ENCODE assay signal across 8 cellular contexts in the genomic region with DNA sequence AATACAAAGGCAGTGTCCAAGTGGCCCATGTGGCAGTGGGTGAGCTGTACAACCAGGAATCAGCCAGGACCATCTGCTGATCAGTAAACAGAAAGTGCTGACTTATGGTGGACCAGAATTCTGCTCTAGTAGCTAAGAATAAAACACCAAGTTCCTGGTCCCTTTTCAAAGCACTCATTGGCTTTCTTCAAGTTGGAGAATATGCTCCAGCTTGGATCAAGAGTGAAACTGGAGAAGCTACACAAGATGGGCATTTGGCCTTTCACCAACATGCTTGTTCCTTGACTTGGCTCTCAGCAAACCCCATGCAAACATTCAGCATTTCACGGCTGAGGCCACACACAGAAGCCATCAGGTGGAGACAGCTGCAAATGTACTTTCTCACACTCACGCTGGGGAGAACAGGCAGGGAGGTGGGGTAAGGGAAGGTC. TPM values are rescaled to one million over a fixed set of nuclear protein-coding genes. Genes with fewer than 3 reads are reported as not detected.
DNase-seq lines count a peak whose midpoint lies in the region; ATAC-seq, FAIRE-seq and TF ChIP-seq lines count a peak whose summit lies in the region.

No MANE protein-coding gene starts in this region.

- TF ChIP-seq EP300 in SK-N-SH (IDR thresholded peaks at IDR 0.05; ENCODE audit: borderline replicate concordance in 1 of 2, low read depth in 1 of 2, low read length in 1 of 2): no peak

- POLR2A ChIA-PET in SK-N-SH (lab: Yijun Ruan, JAX): no interaction called here

- H3K27me3 Mint-ChIP-seq in astrocyte (ENCODE audit: low read depth, unreplicated experiment): no peaks in the 10 kb centered on the region
- H3K27me3 Mint-ChIP-seq in activated CD8-positive, alpha-beta memory T cell treated with anti-CD3 and anti-CD28 coated beads, Interleukin-2, amount 10 ng/mL, durations not matched to agents 7 days and 5 days: no peaks in the 10 kb centered on the region

- no peak for TF ChIP-seq RAD21 in SK-N-SH (IDR thresholded peaks at IDR 0.05; ENCODE audit: low read length)

- H3K36me3 ChIP-seq in SK-N-SH (replicated peaks in 1 of 2; ENCODE audit: control insufficient read depth in 1 of 2, insufficient read depth in 2 of 2, low read length in 1 of 2): no peaks in the 10 kb centered on the region
- no peaks in the 10 kb centered on the region for H3K36me3 ChIP-seq in astrocyte (ENCODE audit: insufficient read depth, low read length)

- WGBS in SK-N-SH (ENCODE audit: low lambda C conversion rate): 72% methylated on average over 2 of the region's 2 CpGs

- H3K27ac ChIP-seq in SK-N-SH (ENCODE audit: low read depth in 2 of 2, low read length in 1 of 2) (peak overlapping the region in 1 of 2 experiments; percentile 91; a peak in 2 of 4 replicates), astrocyte (ENCODE audit: low read depth, low read length) (no peak overlapping the region)

- no peaks in the 10 kb centered on the region for H3K27me3 ChIP-seq in SK-N-SH (ENCODE audit: insufficient read depth)
- H3K27me3 ChIP-seq in astrocyte (ENCODE audit: insufficient read depth, low read length): no peaks in the 10 kb centered on the region

- ATAC-seq in SK-N-SH treated with all-trans-retinoic acid at 6 μM for 48 hours (no peak), HG03066 (IDR thresholded peaks at IDR 0.05; ENCODE audit: low read depth, unreplicated experiment) (peak; percentile 92), HG03520 (IDR thresholded peaks at IDR 0.05; ENCODE audit: unreplicated experiment) (no peak)
- no peak for ATAC-seq in activated CD8-positive, alpha-beta memory T cell treated with anti-CD3 and anti-CD28 coated beads, Interleukin-2, amount 10 ng/mL, durations not matched to agents 7 days and 5 days

- FAIRE-seq in astrocyte (lab: Jason Lieb, UNC) (no peak), urothelium cell line (lab: Jason Lieb, UNC) (peak; percentile 46)

- peaks cover 37% of the 10 kb centered on the region for H3K4me1 Mint-ChIP-seq in astrocyte (ENCODE audit: low read depth, unreplicated experiment)
- H3K4me1 Mint-ChIP-seq in activated CD8-positive, alpha-beta memory T cell treated with anti-CD3 and anti-CD28 coated beads, Interleukin-2, amount 10 ng/mL, durations not matched to agents 7 days and 5 days: no peaks in the 10 kb centered on the region

- H3K79me2 ChIP-seq in SK-N-SH (ENCODE audit: insufficient read depth) (peaks cover 55% of the 10 kb centered on the region; the same call in 1 of the 2 replicates), astrocyte (ENCODE audit: insufficient read depth, low read length) (no peaks in the 10 kb centered on the region)

- peaks cover 24% of the 10 kb centered on the region for H3F3A ChIP-seq in SK-N-SH (replicated peaks; ENCODE audit: insufficient read depth)

- DNase-seq in SK-N-SH (no peak), astrocyte (ENCODE audit: low read depth) (peak; percentile 41), urothelium cell line (ENCODE audit: low spot score) (no peak), DMS153 treated with DMSO at 0.1 percent for 48 hours (lab: John Stamatoyannopoulos, UW; ENCODE audit: unreplicated experiment) (no peak)
- no peak for DNase-seq in activated CD8-positive, alpha-beta memory T cell treated with anti-CD3 and anti-CD28 coated beads, Interleukin-2, amount 10 ng/mL, durations not matched to agents 7 days and 5 days

- H3K4me2 ChIP-seq in SK-N-SH: 0 out of 2 replicates have a peak overlapping the region, but pooled peaks have one; percentile 16
- peak overlapping the region; percentile 1 for H3K4me2 ChIP-seq in astrocyte (ENCODE audit: low read length)

- no peak overlapping the region for H3K9ac ChIP-seq in SK-N-SH
- H3K9ac ChIP-seq in astrocyte (ENCODE audit: low read length): no peak overlapping the region

- H4K20me1 ChIP-seq in SK-N-SH (ENCODE audit: insufficient read depth) (no peaks in the 10 kb centered on the region), astrocyte (ENCODE audit: insufficient read depth, low read length) (no peaks in the 10 kb centered on the region)

- H3K4me1 ChIP-seq in SK-N-SH (ENCODE audit: control insufficient read depth in 1 of 2, insufficient read depth in 2 of 2, low read depth in 1 of 2, low read length in 1 of 2): peaks cover 27 to 48% of the 10 kb centered on the region in 2 experiments
- H3K4me1 ChIP-seq in astrocyte (ENCODE audit: insufficient read depth, low read length): peaks cover 18% of the 10 kb centered on the region

- H3K4me3 ChIP-seq in SK-N-SH (ENCODE audit: low read depth in 2 of 2, low read length in 1 of 2) (no peak overlapping the region), astrocyte (ENCODE audit: insufficient read depth, low read depth, low read length) (no peak overlapping the region)

- TF ChIP-seq CTCF in SK-N-SH (IDR thresholded peaks at IDR 0.05) (no peak), astrocyte (IDR thresholded peaks at IDR 0.05; ENCODE audit: insufficient read depth, low read depth, low read length) (no peak)

- no peak overlapping the region for H3K4me3 Mint-ChIP-seq in astrocyte (ENCODE audit: unreplicated experiment)
- H3K4me3 Mint-ChIP-seq in activated CD8-positive, alpha-beta memory T cell treated with anti-CD3 and anti-CD28 coated beads, Interleukin-2, amount 10 ng/mL, durations not matched to agents 7 days and 5 days: no peak overlapping the region

- no peak overlapping the region for H3K27ac Mint-ChIP-seq in astrocyte (ENCODE audit: unreplicated experiment)
- H3K27ac Mint-ChIP-seq in activated CD8-positive, alpha-beta memory T cell treated with anti-CD3 and anti-CD28 coated beads, Interleukin-2, amount 10 ng/mL, durations not matched to agents 7 days and 5 days: no peak overlapping the region

- H2AFZ ChIP-seq in SK-N-SH (ENCODE audit: low read depth) (no peak overlapping the region), astrocyte (ENCODE audit: low read depth, low read length) (no peak overlapping the region)

- H3K9me3 ChIP-seq in SK-N-SH (no peaks in the 10 kb centered on the region), astrocyte (ENCODE audit: insufficient read depth, low read depth, low read length) (no peaks in the 10 kb centered on the region)

- no peaks in the 10 kb centered on the region for H3K9me2 ChIP-seq in SK-N-SH

- no peaks in the 10 kb centered on the region for H3K36me3 Mint-ChIP-seq in astrocyte (ENCODE audit: low read depth, unreplicated experiment)
- no peaks in the 10 kb centered on the region for H3K36me3 Mint-ChIP-seq in activated CD8-positive, alpha-beta memory T cell treated with anti-CD3 and anti-CD28 coated beads, Interleukin-2, amount 10 ng/mL, durations not matched to agents 7 days and 5 days

- CTCF ChIA-PET in SK-N-SH (lab: Yijun Ruan, JAX): interaction anchor here (0.6 kb wide), 1 partner anchor 62 kb away, joined by 3 read pairs; no protein-coding TSS in a partner anchor
- CTCF ChIA-PET in activated CD8-positive, alpha-beta memory T cell treated with anti-CD3 and anti-CD28 coated beads, Interleukin-2, amount 10 ng/mL, durations not matched to agents 7 days and 5 days (lab: Charles Lee): no interaction called here

- H3K9me3 Mint-ChIP-seq in astrocyte (ENCODE audit: unreplicated experiment): no peaks in the 10 kb centered on the region
- H3K9me3 Mint-ChIP-seq in activated CD8-positive, alpha-beta memory T cell treated with anti-CD3 and anti-CD28 coated beads, Interleukin-2, amount 10 ng/mL, durations not matched to agents 7 days and 5 days (ENCODE audit: low read depth): no peaks in the 10 kb centered on the region

TF ChIP-seq in SK-N-SH, 30 proteins besides CTCF, POLR2A, EP300 and RAD21:
- TF ChIP-seq POLR2AphosphoS5 (IDR thresholded peaks at IDR 0.05; ENCODE audit: low read depth, low read length) (no peak), NFIC (IDR thresholded peaks at IDR 0.05; ENCODE audit: borderline replicate concordance) (0 out of 2 replicates have a peak, but pooled peaks have one; percentile 10)

TF ChIP-seq in SK-N-SH treated with all-trans-retinoic acid at 6 μM for 48 hours, 23 proteins besides CTCF, POLR2A, EP300 and RAD21 (continues in another document):
- no peak for TF ChIP-seq ESRRG (CRISPR knock-in tag; IDR thresholded peaks at IDR 0.05)
- TF ChIP-seq RARB (CRISPR knock-in tag; IDR thresholded peaks at IDR 0.05): no peak
- TF ChIP-seq BACH2 (CRISPR knock-in tag; IDR thresholded peaks at IDR 0.05; ENCODE audit: borderline replicate concordance): no peak
- TF ChIP-seq ZNF70 (CRISPR knock-in tag; IDR thresholded peaks at IDR 0.05): no peak
- TF ChIP-seq ARNTL (CRISPR knock-in tag; IDR thresholded peaks at IDR 0.05; ENCODE audit: borderline replicate concordance, low read depth): no peak
- TF ChIP-seq CREB5 (CRISPR knock-in tag; IDR thresholded peaks at IDR 0.05; ENCODE audit: low read depth): no peak
- TF ChIP-seq TOX (CRISPR knock-in tag; IDR thresholded peaks at IDR 0.05; ENCODE audit: borderline replicate concordance): no peak
- TF ChIP-seq, protein P1, sequence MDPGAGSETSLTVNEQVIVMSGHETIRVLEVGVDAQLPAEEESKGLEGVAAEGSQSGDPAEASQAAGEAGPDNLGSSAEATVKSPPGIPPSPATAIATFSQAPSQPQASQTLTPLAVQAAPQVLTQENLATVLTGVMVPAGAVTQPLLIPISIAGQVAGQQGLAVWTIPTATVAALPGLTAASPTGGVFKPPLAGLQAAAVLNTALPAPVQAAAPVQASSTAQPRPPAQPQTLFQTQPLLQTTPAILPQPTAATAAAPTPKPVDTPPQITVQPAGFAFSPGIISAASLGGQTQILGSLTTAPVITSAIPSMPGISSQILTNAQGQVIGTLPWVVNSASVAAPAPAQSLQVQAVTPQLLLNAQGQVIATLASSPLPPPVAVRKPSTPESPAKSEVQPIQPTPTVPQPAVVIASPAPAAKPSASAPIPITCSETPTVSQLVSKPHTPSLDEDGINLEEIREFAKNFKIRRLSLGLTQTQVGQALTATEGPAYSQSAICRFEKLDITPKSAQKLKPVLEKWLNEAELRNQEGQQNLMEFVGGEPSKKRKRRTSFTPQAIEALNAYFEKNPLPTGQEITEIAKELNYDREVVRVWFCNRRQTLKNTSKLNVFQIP (CRISPR knock-in tag; IDR thresholded peaks at IDR 0.05; ENCODE audit: borderline replicate concordance, low read depth): no peak
- TF ChIP-seq OSR1 (CRISPR knock-in tag; IDR thresholded peaks at IDR 0.05): no peak

RNA-seq across cellular contexts. Expression of gene MARCHF3, which starts 32.1 kb away (rescaled TPM):
- 21.5 and 32.4 TPM in 2 replicates for polyA plus RNA-seq in SK-N-SH (2012; rRNA removed)
- 22.5 and 25.9 TPM in 2 replicates for polyA plus RNA-seq in SK-N-SH (2012; cell fraction: cytosol; rRNA removed)
- 10.0 and 18.4 TPM in 2 replicates for polyA plus RNA-seq in SK-N-SH (2012; cell fraction: nucleus; rRNA removed)
- 16.5 and 16.6 TPM in 2 replicates for total RNA-seq in astrocyte
- 1 to 10 TPM in 1 of 2 experiments, under 1 TPM in 1; 0.73 to 1.6 TPM for total RNA-seq in activated CD8-positive, alpha-beta memory T cell treated with anti-CD3 and anti-CD28 coated beads, Interleukin-2, amount 10 ng/mL, durations not matched to agents 7 days and 5 days
